In genomic region chr3:138417559-138417982, GRCh38 we compare ENCODE assay signal across 8 cellular contexts. TPM values are rescaled to one million over a fixed set of nuclear protein-coding genes. Genes with fewer than 3 reads are reported as not detected.
A peak's percentile ranks its signal among the peaks of the same experiment; 100 is the strongest.
DNase-seq lines count a peak whose midpoint lies in the region; ATAC-seq and TF ChIP-seq lines count a peak whose summit lies in the region.

No MANE protein-coding gene starts in this region.

- peak overlapping the region in 1 of 7 donors; percentile 26 for H3K27ac Mint-ChIP-seq in CD14-positive monocyte
- H3K27ac Mint-ChIP-seq in activated CD4-positive, alpha-beta memory T cell treated with anti-CD3 and anti-CD28 coated beads, Interleukin-2, amount 10 ng/mL, durations not matched to agents 7 days and 5 days: no peak overlapping the region

- H3K79me1 ChIP-seq in mesenchymal stem cell (replicated peaks; ENCODE audit: low read length, poor library complexity, severe bottlenecking): no peaks in the 10 kb centered on the region

- no peak overlapping the region for H3K4me2 ChIP-seq in mesenchymal stem cell (ENCODE audit: low read length, poor library complexity, severe bottlenecking)

- peak; percentile 66 for DNase-seq in CD14-positive monocyte (ENCODE audit: low spot score)
- DNase-seq in HK-2 (ENCODE audit: unreplicated experiment): peak; percentile 79
- peak; percentile 92 for DNase-seq in NCI-H82 (lab: John Stamatoyannopoulos, UW)
- peak; percentile 66 for DNase-seq in activated CD4-positive, alpha-beta memory T cell treated with anti-CD3 and anti-CD28 coated beads, Interleukin-2, amount 10 ng/mL, durations not matched to agents 7 days and 5 days
- peak; percentile 16 to 37 (median 21) for DNase-seq in effector memory CD4-positive, alpha-beta T cell
- peak; percentile 78 for DNase-seq in mesenchymal stem cell
- peak; percentile 22 for DNase-seq in stimulated activated CD8-positive, alpha-beta memory T cell treated with anti-CD3 and anti-CD28 coated beads, Interleukin-15, amount 100 ng/mL, for 24 hours (ENCODE audit: low read depth)

- H4K91ac ChIP-seq in mesenchymal stem cell (ENCODE audit: low read length): no peak overlapping the region

- H4K8ac ChIP-seq in mesenchymal stem cell (ENCODE audit: low read length): no peak overlapping the region

- no peaks in the 10 kb centered on the region for H3K27me3 ChIP-seq in effector memory CD4-positive, alpha-beta T cell (replicated peaks; ENCODE audit: control insufficient read depth, insufficient read depth, low read length, poor library complexity, severe bottlenecking)
- H3K27me3 ChIP-seq in mesenchymal stem cell (ENCODE audit: control insufficient read depth in 1 of 2, insufficient read depth in 1 of 2, low read length in 2 of 2): peaks cover 3% of the 10 kb centered on the region in 2 experiments

- H3K18ac ChIP-seq in mesenchymal stem cell (ENCODE audit: low read depth in 1 of 2, low read length in 2 of 2): no peak overlapping the region

- peak; percentile 85 for TF ChIP-seq CTCF in CD14-positive monocyte (IDR thresholded peaks at IDR 0.05)

- H3K4me1 ChIP-seq in effector memory CD4-positive, alpha-beta T cell (ENCODE audit: control insufficient read depth, insufficient read depth, low read length, poor library complexity, severe bottlenecking): no peaks in the 10 kb centered on the region
- peaks cover 8% of the 10 kb centered on the region for H3K4me1 ChIP-seq in mesenchymal stem cell (ENCODE audit: control insufficient read depth, insufficient read depth, low read depth, low read length)

- no peaks in the 10 kb centered on the region for H3K36me3 Mint-ChIP-seq in CD14-positive monocyte
- H3K36me3 Mint-ChIP-seq in activated CD4-positive, alpha-beta memory T cell treated with anti-CD3 and anti-CD28 coated beads, Interleukin-2, amount 10 ng/mL, durations not matched to agents 7 days and 5 days (ENCODE audit: low read depth): no peaks in the 10 kb centered on the region

- peaks cover 0 to 5% (median 2%) of the 10 kb centered on the region in 7 donors for H3K9me3 Mint-ChIP-seq in CD14-positive monocyte
- H3K9me3 Mint-ChIP-seq in activated CD4-positive, alpha-beta memory T cell treated with anti-CD3 and anti-CD28 coated beads, Interleukin-2, amount 10 ng/mL, durations not matched to agents 7 days and 5 days: no peaks in the 10 kb centered on the region

- no peak overlapping the region for H3K27ac ChIP-seq in effector memory CD4-positive, alpha-beta T cell (ENCODE audit: insufficient read depth, low read length, poor library complexity, severe bottlenecking)
- no peak overlapping the region for H3K27ac ChIP-seq in mesenchymal stem cell (ENCODE audit: low read length, poor library complexity, severe bottlenecking)

- 16% methylated on average over 7 of the region's 7 CpGs for WGBS in mesenchymal stem cell

- no peak overlapping the region for H2BK12ac ChIP-seq in mesenchymal stem cell (ENCODE audit: low read length in 2 of 2)

- no peak overlapping the region for H3K4ac ChIP-seq in mesenchymal stem cell (ENCODE audit: low read depth in 1 of 2, low read length in 2 of 2)

- CTCF ChIA-PET in activated CD4-positive, alpha-beta memory T cell treated with anti-CD3 and anti-CD28 coated beads, Interleukin-2, amount 10 ng/mL, durations not matched to agents 7 days and 5 days (lab: Charles Lee): interaction anchor here (0.6 to 2.2 kb wide), 24 partner anchors 9 to 935 kb away, joined by 3 to 18 read pairs (median 4); partner anchors contain the start of genes CEP70 and ESYT3

- H3K14ac ChIP-seq in mesenchymal stem cell (ENCODE audit: low read length in 2 of 2): no peak overlapping the region

- H3K4me3 Mint-ChIP-seq in CD14-positive monocyte: no peak overlapping the region
- H3K4me3 Mint-ChIP-seq in activated CD4-positive, alpha-beta memory T cell treated with anti-CD3 and anti-CD28 coated beads, Interleukin-2, amount 10 ng/mL, durations not matched to agents 7 days and 5 days: no peak overlapping the region

- no peaks in the 10 kb centered on the region for H3K36me3 ChIP-seq in effector memory CD4-positive, alpha-beta T cell (ENCODE audit: control insufficient read depth, insufficient read depth, low read length)
- no peaks in the 10 kb centered on the region for H3K36me3 ChIP-seq in mesenchymal stem cell (ENCODE audit: control insufficient read depth in 1 of 2, insufficient read depth in 2 of 2, low read depth in 1 of 2, low read length in 2 of 2)

- POLR2A ChIA-PET in activated CD4-positive, alpha-beta memory T cell treated with anti-CD3 and anti-CD28 coated beads, Interleukin-2, amount 10 ng/mL, durations not matched to agents 7 days and 5 days (lab: Charles Lee): no interaction called here

- peaks cover 3 to 9% (median 5%) of the 10 kb centered on the region in 3 donors for H3K27me3 Mint-ChIP-seq in CD14-positive monocyte (ENCODE audit: low read depth in 3 of 3)
- H3K27me3 Mint-ChIP-seq in activated CD4-positive, alpha-beta memory T cell treated with anti-CD3 and anti-CD28 coated beads, Interleukin-2, amount 10 ng/mL, durations not matched to agents 7 days and 5 days: peaks cover 20% of the 10 kb centered on the region

- H2BK120ac ChIP-seq in mesenchymal stem cell (ENCODE audit: low read depth, low read length): no peak overlapping the region

- H2AFZ ChIP-seq in mesenchymal stem cell (ENCODE audit: low read depth, low read length): no peak overlapping the region

- no peak overlapping the region for H2AK5ac ChIP-seq in mesenchymal stem cell (ENCODE audit: low read length, severe bottlenecking)

- intact Hi-C loops in CD14-positive monocyte (cut with micrococcal nuclease): loop anchor here (5.0 to 10.0 kb wide), 3 partner anchors 343 to 507 kb away; no protein-coding TSS in a partner anchor

- no peak overlapping the region for H3K9ac ChIP-seq in mesenchymal stem cell (ENCODE audit: low read length)

- no peak overlapping the region for H2BK15ac ChIP-seq in mesenchymal stem cell (ENCODE audit: low read depth, poor library complexity, severe bottlenecking)

- ATAC-seq in GM19351 (IDR thresholded peaks at IDR 0.05; ENCODE audit: unreplicated experiment): peak; percentile 92

- H3K9me3 ChIP-seq in effector memory CD4-positive, alpha-beta T cell (ENCODE audit: control insufficient read depth, low read length): no peaks in the 10 kb centered on the region
- H3K9me3 ChIP-seq in mesenchymal stem cell (ENCODE audit: control insufficient read depth, low read length): no peaks in the 10 kb centered on the region

- no peak overlapping the region for H2BK5ac ChIP-seq in mesenchymal stem cell (ENCODE audit: low read depth, low read length, poor library complexity, severe bottlenecking)

- no peak overlapping the region for H3K4me3 ChIP-seq in effector memory CD4-positive, alpha-beta T cell (ENCODE audit: insufficient read depth, low read depth, low read length, poor library complexity, severe bottlenecking)
- H3K4me3 ChIP-seq in mesenchymal stem cell (ENCODE audit: insufficient read depth in 1 of 2, low read depth in 1 of 2, low read length in 2 of 2): no peak overlapping the region

- H3K23ac ChIP-seq in mesenchymal stem cell (ENCODE audit: low read length in 2 of 2): no peak overlapping the region

- H3K4me1 Mint-ChIP-seq in CD14-positive monocyte: peaks cover 11% of the 10 kb centered on the region
- H3K4me1 Mint-ChIP-seq in activated CD4-positive, alpha-beta memory T cell treated with anti-CD3 and anti-CD28 coated beads, Interleukin-2, amount 10 ng/mL, durations not matched to agents 7 days and 5 days: peaks cover 1% of the 10 kb centered on the region

RNA-seq across cellular contexts. Expression of gene ESYT3, which starts 16.8 kb away (rescaled TPM):
- polyA plus RNA-seq in CD14-positive monocyte: not detected
- under 1 TPM; 0.43 to 0.50 TPM for total RNA-seq in activated CD4-positive, alpha-beta memory T cell treated with anti-CD3 and anti-CD28 coated beads, Interleukin-2, amount 10 ng/mL, durations not matched to agents 7 days and 5 days
- not detected for polyA plus RNA-seq in mesenchymal stem cell (2013, experiment 1 of 2)
- polyA plus RNA-seq in mesenchymal stem cell (2013, experiment 2 of 2): 0.01 TPM

Comparison
In these comparisons a context has a peak if more than half of its experiments do, and no peak if none do; other contexts are left out.
1. DNase-seq: peak in every context shown above with its lines; median percentile 92 in NCI-H82; 79 in HK-2; 78 in mesenchymal stem cell; 66 in CD14-positive monocyte; 66 in activated CD4-positive, alpha-beta memory T cell treated with anti-CD3 and anti-CD28 coated beads, Interleukin-2, amount 10 ng/mL, durations not matched to agents 7 days and 5 days; 22 in stimulated activated CD8-positive, alpha-beta memory T cell treated with anti-CD3 and anti-CD28 coated beads, Interleukin-15, amount 100 ng/mL, for 24 hours; 21 in effector memory CD4-positive, alpha-beta T cell.